Comparison of ENCODE assay signal across 1 cellular context in genomic region chr14:99554184-99554583, GRCh38.
A peak's percentile ranks its signal among the peaks of the same experiment; 100 is the strongest.
TF ChIP-seq lines count a peak whose summit lies in the region.

No MANE protein-coding gene starts in this region.

TF ChIP-seq in HepG2, 621 proteins besides CTCF, POLR2A, EP300 and RAD21 (continued from another document and continues in another):
- no peak for TF ChIP-seq ZBTB46 (CRISPR knock-in tag; IDR thresholded peaks at IDR 0.05; ENCODE audit: borderline replicate concordance)
- no peak for TF ChIP-seq ZNF557 (CRISPR knock-in tag; IDR thresholded peaks at IDR 0.05)
- no peak for TF ChIP-seq SRF (IDR thresholded peaks at IDR 0.05; ENCODE audit: low read depth, low read length)
- TF ChIP-seq ZBTB39 (CRISPR knock-in tag; IDR thresholded peaks at IDR 0.05) = no peak
- TF ChIP-seq ZNF207 (IDR thresholded peaks at IDR 0.05; ENCODE audit: borderline replicate concordance) = no peak
- TF ChIP-seq ZNF580 (CRISPR knock-in tag; IDR thresholded peaks at IDR 0.05; ENCODE audit: borderline replicate concordance, low read depth) = no peak
- no peak for TF ChIP-seq PAWR (CRISPR knock-in tag; IDR thresholded peaks at IDR 0.05; ENCODE audit: borderline replicate concordance)
- no peak for TF ChIP-seq E2F2 (CRISPR knock-in tag; IDR thresholded peaks at IDR 0.05; ENCODE audit: borderline replicate concordance)
- peak; percentile 8; the same call in 1 of the 2 replicates for TF ChIP-seq ZNF292 (CRISPR knock-in tag; IDR thresholded peaks at IDR 0.05; ENCODE audit: borderline replicate concordance, low read depth)
- no peak for TF ChIP-seq ATRX (CRISPR knock-in tag; IDR thresholded peaks at IDR 0.05; ENCODE audit: borderline replicate concordance)
- TF ChIP-seq ZNF780A (CRISPR knock-in tag; IDR thresholded peaks at IDR 0.05) = no peak
- 0 out of 2 replicates have a peak, but pooled peaks have one; percentile 34 for TF ChIP-seq ZNF747 (CRISPR knock-in tag; IDR thresholded peaks at IDR 0.05; ENCODE audit: borderline replicate concordance)
- no peak for TF ChIP-seq ZNF614 (CRISPR knock-in tag; IDR thresholded peaks at IDR 0.05; ENCODE audit: borderline replicate concordance)
- no peak for TF ChIP-seq ZBTB25 (CRISPR knock-in tag; IDR thresholded peaks at IDR 0.05)
- TF ChIP-seq TARDBP (CRISPR knock-in tag; IDR thresholded peaks at IDR 0.05) = no peak
- TF ChIP-seq CREM (IDR thresholded peaks at IDR 0.05) = no peak
- TF ChIP-seq CREM (CRISPR knock-in tag; IDR thresholded peaks at IDR 0.05) = no peak
- peak; percentile 97 for TF ChIP-seq HNRNPL (IDR thresholded peaks at IDR 0.05; ENCODE audit: low read depth, low read length)
- peak; percentile 64; the same call in 1 of the 2 replicates for TF ChIP-seq HIC2 (CRISPR knock-in tag; IDR thresholded peaks at IDR 0.05; ENCODE audit: low read depth)
- TF ChIP-seq ZNF816 (CRISPR knock-in tag; IDR thresholded peaks at IDR 0.05; ENCODE audit: borderline replicate concordance) = no peak
- TF ChIP-seq RFXAP (CRISPR knock-in tag; IDR thresholded peaks at IDR 0.05; ENCODE audit: borderline replicate concordance) = no peak
- no peak for TF ChIP-seq TIGD3 (CRISPR knock-in tag; IDR thresholded peaks at IDR 0.05; ENCODE audit: borderline replicate concordance)
- TF ChIP-seq ZNF546 (CRISPR knock-in tag; conservative IDR thresholded peaks at IDR 0.05) = no peak
- no peak for TF ChIP-seq NFE2 (CRISPR knock-in tag; IDR thresholded peaks at IDR 0.05)
- TF ChIP-seq ZBTB38 (CRISPR knock-in tag; IDR thresholded peaks at IDR 0.05) = 0 out of 2 replicates have a peak, but pooled peaks have one; percentile 12
- TF ChIP-seq AHDC1 (CRISPR knock-in tag; IDR thresholded peaks at IDR 0.05; ENCODE audit: borderline replicate concordance) = no peak
- TF ChIP-seq SOX6 (IDR thresholded peaks at IDR 0.05) = no peak
- no peak for TF ChIP-seq SOX6 (CRISPR knock-in tag; IDR thresholded peaks at IDR 0.05)
- peak; percentile 86 for TF ChIP-seq PRDM15 (CRISPR knock-in tag; IDR thresholded peaks at IDR 0.05)
- TF ChIP-seq SATB2 (CRISPR knock-in tag; IDR thresholded peaks at IDR 0.05) = no peak
- TF ChIP-seq ZNF547 (CRISPR knock-in tag; IDR thresholded peaks at IDR 0.05) = no peak
- no peak for TF ChIP-seq NFYB (CRISPR knock-in tag; IDR thresholded peaks at IDR 0.05)
- TF ChIP-seq SAFB2 (CRISPR knock-in tag; IDR thresholded peaks at IDR 0.05; ENCODE audit: borderline replicate concordance, low read depth) = no peak
- no peak for TF ChIP-seq ZNF225 (CRISPR knock-in tag; IDR thresholded peaks at IDR 0.05)
- no peak for TF ChIP-seq NR2C2 (CRISPR knock-in tag; IDR thresholded peaks at IDR 0.05; ENCODE audit: borderline replicate concordance)
- TF ChIP-seq ZKSCAN1 (IDR thresholded peaks at IDR 0.05; ENCODE audit: low read length) = no peak
- TF ChIP-seq UBTF (CRISPR knock-in tag; IDR thresholded peaks at IDR 0.05) = no peak
- no peak for TF ChIP-seq ZBTB21 (CRISPR knock-in tag; IDR thresholded peaks at IDR 0.05)
